8 cellular contexts compared by ENCODE assay signal in genomic region chr15:45704329-45705249, GRCh38.
DNase-seq lines count a peak whose midpoint lies in the region; ATAC-seq and TF ChIP-seq lines count a peak whose summit lies in the region.

No MANE protein-coding gene starts in this region.

- H3K27ac ChIP-seq in psoas muscle: no peak overlapping the region

- H3K4me3 ChIP-seq in psoas muscle: peak overlapping the region; percentile 70

- no peaks in the 10 kb centered on the region for H3K9me3 ChIP-seq in psoas muscle

- H3K27me3 Mint-ChIP-seq in activated T-cell treated with anti-CD3 and anti-CD28 coated beads, Interleukin-2, amount 50 U/mL, for 4 hours (ENCODE audit: low read depth): peaks cover 3% of the 10 kb centered on the region

- 4 to 7% (median 6%) methylated on average over 59 to 67 of the region's 67 CpGs for WGBS in psoas muscle, 3 donors

- peaks cover 0 to 8% (median 5%) of the 10 kb centered on the region in 3 donors for H3K27me3 ChIP-seq in psoas muscle (ENCODE audit: insufficient read depth in 3 of 3, low read length in 2 of 3)

- H3K9me3 Mint-ChIP-seq in activated T-cell treated with anti-CD3 and anti-CD28 coated beads, Interleukin-2, amount 50 U/mL, for 4 hours: no peaks in the 10 kb centered on the region

- no peak for TF ChIP-seq CTCF in psoas muscle (IDR thresholded peaks at IDR 0.05)

- ATAC-seq in Right ventricle myocardium inferior (peak; percentile 25), Right ventricle myocardium superior (ENCODE audit: poor library complexity) (peak; percentile 55), psoas muscle (peak; percentile 9 to 37 (median 31)), GM21390 (IDR thresholded peaks at IDR 0.05; ENCODE audit: unreplicated experiment) (no peak), GM21515 (IDR thresholded peaks at IDR 0.05; ENCODE audit: unreplicated experiment) (no peak)
- ATAC-seq in activated T-cell treated with anti-CD3 and anti-CD28 coated beads, Interleukin-2, amount 50 U/mL, for 4 hours: peak; percentile 34 to 48

- H3K36me3 ChIP-seq in psoas muscle (ENCODE audit: insufficient read depth in 1 of 2, low read depth in 1 of 2): no peaks in the 10 kb centered on the region

- peaks cover 13% of the 10 kb centered on the region for H3K4me1 Mint-ChIP-seq in activated T-cell treated with anti-CD3 and anti-CD28 coated beads, Interleukin-2, amount 50 U/mL, for 4 hours (ENCODE audit: low read depth)

- no peaks in the 10 kb centered on the region for H3K36me3 Mint-ChIP-seq in activated T-cell treated with anti-CD3 and anti-CD28 coated beads, Interleukin-2, amount 50 U/mL, for 4 hours (ENCODE audit: insufficient read depth)

- H3K4me1 ChIP-seq in psoas muscle: peaks cover 6% of the 10 kb centered on the region

- intact Hi-C loops in Right ventricle myocardium inferior (cut with DNase I) (no loop called here), cardiac septum (cut with DNase I) (no loop called here), Right ventricle myocardium superior (cut with DNase I) (no loop called here), psoas muscle (cut with DNase I) (no loop called here)

- peak overlapping the region; percentile 87 for H3K4me3 Mint-ChIP-seq in activated T-cell treated with anti-CD3 and anti-CD28 coated beads, Interleukin-2, amount 50 U/mL, for 4 hours

- DNase-seq in Right ventricle myocardium inferior (ENCODE audit: missing footprints): no peak
- DNase-seq in cardiac septum (ENCODE audit: low spot score): no peak
- peak; percentile 16 for DNase-seq in activated T-cell treated with anti-CD3 and anti-CD28 coated beads, Interleukin-2, amount 50 U/mL, for 4 hours
- no peak for DNase-seq in Right ventricle myocardium superior
- DNase-seq in psoas muscle: peak in 1 of 2 donors; percentile 31
- no peak for DNase-seq in amygdala (lab: John Stamatoyannopoulos, UW)

Comparison
In these comparisons a context has a peak if more than half of its experiments do, and no peak if none do; other contexts are left out.
1. ATAC-seq: peak in Right ventricle myocardium inferior (single experiment), activated T-cell treated with anti-CD3 and anti-CD28 coated beads, Interleukin-2, amount 50 U/mL, for 4 hours (2 of 2), Right ventricle myocardium superior (single experiment) and psoas muscle (4 of 4); none in GM21390 (single experiment) and GM21515 (single experiment).